ENCODE assay signal across 21 cellular contexts in the genomic region with DNA sequence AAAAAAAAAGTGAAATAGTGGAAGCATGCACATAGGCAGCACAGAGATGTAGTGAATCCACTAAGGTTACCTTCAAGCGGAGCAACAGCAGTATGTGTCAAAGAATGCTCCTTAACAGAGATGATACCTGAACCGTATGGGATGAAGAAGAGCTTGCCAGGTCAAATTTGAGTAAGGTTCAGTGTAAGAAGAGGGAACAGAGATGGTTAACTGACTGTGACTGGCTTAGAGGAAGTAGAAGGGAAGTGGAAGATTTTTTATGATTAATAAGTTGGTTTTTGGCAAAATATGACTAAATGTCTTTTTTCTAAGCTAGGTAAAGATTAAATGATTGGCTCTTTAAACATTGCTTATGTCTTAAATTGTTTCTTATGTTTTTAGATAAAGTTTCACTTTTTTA. TPM values are rescaled to one million over a fixed set of nuclear protein-coding genes. Genes with fewer than 3 reads are reported as not detected.
DNase-seq lines count a peak whose midpoint lies in the region; ATAC-seq lines count a peak whose summit lies in the region.
"Had no signal": no experiment of that assay in that cellular context is flagged by ENCODE, and none has a peak within 500 bp of the region (broad histone marks: within the 10 kb centered on the region; RNA-seq: fewer than 3 reads in every experiment).

No MANE protein-coding gene starts in this region.

- H3K9me3 ChIP-seq in T-helper 17 cell (ENCODE audit: control insufficient read depth, low read length, poor library complexity, severe bottlenecking) = no peaks in the 10 kb centered on the region
- H3K9me3 ChIP-seq: MG63 had no signal

- peaks cover 10% of the 10 kb centered on the region for H3K36me3 Mint-ChIP-seq in T-helper 17 cell (ENCODE audit: low read depth)

- no peaks in the 10 kb centered on the region for H3K27me3 Mint-ChIP-seq in T-helper 17 cell

- no peak overlapping the region for H3K4me3 Mint-ChIP-seq in T-helper 17 cell
- H3K4me3 Mint-ChIP-seq: CD8-positive, alpha-beta T cell had no signal

- peaks cover 10% of the 10 kb centered on the region for H3K4me1 Mint-ChIP-seq in T-helper 17 cell

- no peak for ATAC-seq in T-helper 17 cell
- no peak for ATAC-seq in HG03457 (IDR thresholded peaks at IDR 0.05; ENCODE audit: unreplicated experiment)
- ATAC-seq: CD8-positive, alpha-beta T cell; Right ventricle myocardium inferior had no signal

- DNase-seq in SKM-1 treated with dmso at 0.1 percent for 144 hours (lab: John Stamatoyannopoulos, UW; ENCODE audit: unreplicated experiment) = peak; percentile 12
- DNase-seq in SKM-1 (lab: John Stamatoyannopoulos, UW; ENCODE audit: unreplicated experiment) = no peak
- DNase-seq in T-helper 17 cell = no peak
- DNase-seq in germinal center (ENCODE audit: low spot score) = peak; percentile 34
- no peak for DNase-seq in NCI-H510A treated with DMSO at 0.1 percent for 48 hours (lab: John Stamatoyannopoulos, UW)
- DNase-seq in epidermal melanocyte (ENCODE audit: insufficient read length, low spot score) = no peak
- DNase-seq: 8988T; C1 segment of cervical spinal cord; CD8-positive, alpha-beta T cell; DND-41; H7; MG63; NCI-H1092 treated with DMSO at 0.1 percent for 48 hours; NCI-H1436 treated with DMSO at 0.1 percent for 48 hours; NCI-H1930; NCI-H2227 treated with DMSO at 0.1 percent for 48 hours; NCI-H524; NCI-H774 had no signal

- peak overlapping the region; percentile 67 for H3K27ac Mint-ChIP-seq in T-helper 17 cell
- H3K27ac Mint-ChIP-seq: CD8-positive, alpha-beta T cell had no signal

RNA-seq across cellular contexts. Expression of a gene that starts 52.6 kb away (rescaled TPM):
- under 1 TPM; 0.13 to 0.45 TPM for total RNA-seq in T-helper 17 cell
- total RNA-seq: H7, Right ventricle myocardium inferior, SK-MEL-5 had no signal

RNA-seq across cellular contexts. Expression of a gene that starts 57.2 kb away (rescaled TPM):
- 1 to 10 TPM in 1 of 2 donors, under 1 TPM in 1; 0.89 to 1.2 TPM for total RNA-seq in T-helper 17 cell
- total RNA-seq: SK-MEL-5 had no signal

Comparison
In these comparisons a context has a peak if more than half of its experiments do, and no peak if none do; other contexts are left out.
1. DNase-seq: peak in SKM-1 treated with dmso at 0.1 percent for 144 hours (single experiment) and germinal center (single experiment); none in SKM-1 (single experiment), T-helper 17 cell (0 of 3), NCI-H510A treated with DMSO at 0.1 percent for 48 hours (single experiment) and epidermal melanocyte (single experiment).